Comparison of ENCODE assay signal across 19 cellular contexts in the genomic region with DNA sequence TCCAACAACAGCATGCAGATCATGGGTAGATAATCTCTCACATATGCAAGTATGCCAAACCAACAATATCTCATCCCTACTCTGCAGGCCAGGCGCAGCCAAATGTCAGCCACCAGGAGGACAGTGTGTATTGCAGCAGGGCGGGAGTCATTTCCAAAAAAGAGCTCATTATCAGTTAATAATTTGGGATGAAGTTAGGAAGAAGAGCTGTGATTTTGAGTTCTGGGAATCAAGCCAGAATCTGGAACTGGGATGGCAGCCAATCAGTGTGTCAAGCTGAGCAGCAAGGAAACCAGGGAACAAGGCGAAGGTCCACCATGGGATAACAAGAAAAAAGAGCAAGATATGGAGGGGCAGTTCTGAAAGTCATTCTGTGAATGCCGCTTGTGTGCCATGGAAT.
A peak's percentile ranks its signal among the peaks of the same experiment; 100 is the strongest.
DNase-seq lines count a peak whose midpoint lies in the region; FAIRE-seq and TF ChIP-seq lines count a peak whose summit lies in the region.
"Had no signal": no experiment of that assay in that cellular context is flagged by ENCODE, and none has a peak within 500 bp of the region (broad histone marks: within the 10 kb centered on the region; RNA-seq: fewer than 3 reads in every experiment).

No MANE protein-coding gene starts in this region.

- H3K9ac ChIP-seq in astrocyte (ENCODE audit: low read length), result no peak overlapping the region
- H3K9ac ChIP-seq: BLaER1 treated with 17β-estradiol and CSF1 and Interleukin-3, amounts not matched to agents 10 nM and 100 nM; KMS-11 had no signal

- no peaks in the 10 kb centered on the region for H3K9me3 ChIP-seq in astrocyte (ENCODE audit: insufficient read depth, low read depth, low read length)
- H3K9me3 ChIP-seq: uterus had no signal

- no peak for FAIRE-seq in astrocyte (lab: Jason Lieb, UNC)
- FAIRE-seq: frontal cortex had no signal

- peaks cover 8% of the 10 kb centered on the region for H3K9me3 Mint-ChIP-seq in astrocyte (ENCODE audit: unreplicated experiment)
- H3K9me3 Mint-ChIP-seq in chondrocyte (ENCODE audit: low read depth), result no peaks in the 10 kb centered on the region
- H3K9me3 Mint-ChIP-seq: activated CD4-positive, alpha-beta T cell treated with anti-CD3 and anti-CD28 coated beads, Interleukin-2, amount 10 ng/mL, durations not matched to agents 7 days and 5 days; activated naive CD8-positive, alpha-beta T cell treated with anti-CD3 and anti-CD28 coated beads, Interleukin-2, amount 50 U/mL, for 24 hours; activated T-cell treated with anti-CD3 and anti-CD28 coated beads, Interleukin-2, amount 50 U/mL, for 4 hours had no signal

- H3K27ac ChIP-seq in astrocyte (ENCODE audit: low read depth, low read length), result no peak overlapping the region
- H3K27ac ChIP-seq: BLaER1 treated with 17β-estradiol and CSF1 and Interleukin-3, amounts not matched to agents 10 nM and 100 nM; HL-60; KMS-11; uterus had no signal

- no peak overlapping the region for H3K27ac Mint-ChIP-seq in astrocyte (ENCODE audit: unreplicated experiment)
- no peak overlapping the region for H3K27ac Mint-ChIP-seq in chondrocyte (ENCODE audit: unreplicated experiment)
- H3K27ac Mint-ChIP-seq: activated CD4-positive, alpha-beta T cell treated with anti-CD3 and anti-CD28 coated beads, Interleukin-2, amount 10 ng/mL, durations not matched to agents 7 days and 5 days; activated naive CD8-positive, alpha-beta T cell treated with anti-CD3 and anti-CD28 coated beads, Interleukin-2, amount 50 U/mL, for 24 hours had no signal

- in situ Hi-C loops in G401 (cut with HindIII; ENCODE audit: low sequenced_read_pairs), result no loop called here

- H3K4me1 ChIP-seq in astrocyte (ENCODE audit: insufficient read depth, low read length), result no peaks in the 10 kb centered on the region
- H3K4me1 ChIP-seq: uterus had no signal

- no peaks in the 10 kb centered on the region for H3K27me3 ChIP-seq in astrocyte (ENCODE audit: insufficient read depth, low read length)
- H3K27me3 ChIP-seq: BLaER1 treated with 17β-estradiol and CSF1 and Interleukin-3, amounts not matched to agents 10 nM and 100 nM; uterus had no signal

- no peak overlapping the region for H3K4me3 ChIP-seq in astrocyte (ENCODE audit: insufficient read depth, low read depth, low read length)
- H3K4me3 ChIP-seq: BLaER1 treated with 17β-estradiol and CSF1 and Interleukin-3, amounts not matched to agents 10 nM and 100 nM; uterus had no signal

- H3K36me3 Mint-ChIP-seq in astrocyte (ENCODE audit: low read depth, unreplicated experiment) (peaks cover 12% of the 10 kb centered on the region), chondrocyte (ENCODE audit: low read depth) (peaks cover 42% of the 10 kb centered on the region)

- no peaks in the 10 kb centered on the region for H3K79me2 ChIP-seq in astrocyte (ENCODE audit: insufficient read depth, low read length)

- no peaks in the 10 kb centered on the region for H4K20me1 ChIP-seq in astrocyte (ENCODE audit: insufficient read depth, low read length)
- H4K20me1 ChIP-seq: BLaER1 treated with 17β-estradiol and CSF1 and Interleukin-3, amounts not matched to agents 10 nM and 100 nM had no signal

- H2AFZ ChIP-seq in astrocyte (ENCODE audit: low read depth, low read length), result no peak overlapping the region

- H3K36me3 ChIP-seq in astrocyte (ENCODE audit: insufficient read depth, low read length), result no peaks in the 10 kb centered on the region
- H3K36me3 ChIP-seq: BLaER1 treated with 17β-estradiol and CSF1 and Interleukin-3, amounts not matched to agents 10 nM and 100 nM; uterus had no signal

- no peak for TF ChIP-seq CTCF in astrocyte (IDR thresholded peaks at IDR 0.05; ENCODE audit: insufficient read depth, low read depth, low read length)
- TF ChIP-seq CTCF in chondrocyte (IDR thresholded peaks at IDR 0.05), result no peak

- no peaks in the 10 kb centered on the region for H3K27me3 Mint-ChIP-seq in astrocyte (ENCODE audit: low read depth, unreplicated experiment)
- H3K27me3 Mint-ChIP-seq in chondrocyte (ENCODE audit: low read depth), result no peaks in the 10 kb centered on the region
- H3K27me3 Mint-ChIP-seq: activated CD4-positive, alpha-beta T cell treated with anti-CD3 and anti-CD28 coated beads, Interleukin-2, amount 10 ng/mL, durations not matched to agents 7 days and 5 days; activated naive CD8-positive, alpha-beta T cell treated with anti-CD3 and anti-CD28 coated beads, Interleukin-2, amount 50 U/mL, for 24 hours had no signal

- H3K4me2 ChIP-seq in astrocyte (ENCODE audit: low read length), result no peak overlapping the region
- H3K4me2 ChIP-seq: BLaER1 treated with 17β-estradiol and CSF1 and Interleukin-3, amounts not matched to agents 10 nM and 100 nM; KMS-11 had no signal

- DNase-seq in G401 (ENCODE audit: low spot score) (peak; percentile 98), astrocyte (ENCODE audit: low read depth) (peak; percentile 39), fibroblast of the conjunctiva (ENCODE audit: low read depth) (peak; percentile 24), myocyte (ENCODE audit: low read depth) (peak; percentile 47), T-helper 1 cell (no peak), GDM1 (lab: John Stamatoyannopoulos, UW) (no peak), chondrocyte (ENCODE audit: low spot score) (no peak), HPDE6-E6E7 (ENCODE audit: extremely low spot score) (no peak)
- DNase-seq: activated CD4-positive, alpha-beta T cell treated with anti-CD3 and anti-CD28 coated beads, Interleukin-2, amount 10 ng/mL, durations not matched to agents 7 days and 5 days; activated naive CD8-positive, alpha-beta T cell treated with anti-CD3 and anti-CD28 coated beads, Interleukin-2, amount 50 U/mL, for 24 hours; activated T-cell treated with anti-CD3 and anti-CD28 coated beads, Interleukin-2, amount 50 U/mL, for 4 hours; NCI-H1105 treated with DMSO at 0.1 percent for 48 hours; NCI-H345; stimulated activated naive CD4-positive, alpha-beta T cell treated with Interleukin-2 at 50 U/mL for 16 hours had no signal

- H3K4me1 Mint-ChIP-seq in astrocyte (ENCODE audit: low read depth, unreplicated experiment), result peaks cover 3% of the 10 kb centered on the region
- peaks cover 6% of the 10 kb centered on the region for H3K4me1 Mint-ChIP-seq in chondrocyte (ENCODE audit: low read depth)
- H3K4me1 Mint-ChIP-seq: activated CD4-positive, alpha-beta T cell treated with anti-CD3 and anti-CD28 coated beads, Interleukin-2, amount 10 ng/mL, durations not matched to agents 7 days and 5 days; activated naive CD8-positive, alpha-beta T cell treated with anti-CD3 and anti-CD28 coated beads, Interleukin-2, amount 50 U/mL, for 24 hours had no signal

- H3K4me3 Mint-ChIP-seq in astrocyte (ENCODE audit: unreplicated experiment), result no peak overlapping the region
- no peak overlapping the region for H3K4me3 Mint-ChIP-seq in chondrocyte (ENCODE audit: unreplicated experiment)
- H3K4me3 Mint-ChIP-seq: activated CD4-positive, alpha-beta T cell treated with anti-CD3 and anti-CD28 coated beads, Interleukin-2, amount 10 ng/mL, durations not matched to agents 7 days and 5 days; activated naive CD8-positive, alpha-beta T cell treated with anti-CD3 and anti-CD28 coated beads, Interleukin-2, amount 50 U/mL, for 24 hours; activated T-cell treated with anti-CD3 and anti-CD28 coated beads, Interleukin-2, amount 50 U/mL, for 4 hours had no signal

Comparison
In these comparisons a context has a peak if more than half of its experiments do, and no peak if none do; other contexts are left out.
1. DNase-seq: peak in G401 (single experiment), astrocyte (single experiment), fibroblast of the conjunctiva (single experiment) and myocyte (single experiment); none in T-helper 1 cell (0 of 5), GDM1 (single experiment), chondrocyte (single experiment) and HPDE6-E6E7 (single experiment).